9 cellular contexts compared by ENCODE assay signal in the genomic region with DNA sequence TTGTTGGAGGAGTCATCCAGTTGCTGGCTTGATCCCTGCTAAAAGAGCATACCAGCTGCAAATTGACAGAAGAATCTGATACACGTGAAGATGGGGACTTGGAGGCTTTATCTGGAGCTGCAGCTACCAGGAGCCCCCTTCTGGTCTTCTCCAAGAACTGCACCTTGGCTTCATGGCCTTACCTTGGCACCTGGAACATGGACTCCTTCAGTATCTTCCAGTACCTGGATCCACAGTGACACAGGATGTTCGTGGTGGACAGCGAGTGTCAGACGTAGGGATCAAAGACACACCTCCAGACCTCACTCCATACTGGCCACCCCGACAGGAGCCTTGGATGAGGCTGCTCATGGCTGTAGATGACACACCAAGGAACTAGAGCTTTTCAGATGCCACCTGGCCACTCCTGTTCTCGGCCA. TPM values are rescaled to one million over a fixed set of nuclear protein-coding genes. Genes with fewer than 3 reads are reported as not detected.
DNase-seq lines count a peak whose midpoint lies in the region; ATAC-seq, FAIRE-seq and TF ChIP-seq lines count a peak whose summit lies in the region.
"Had no signal": no experiment of that assay in that cellular context is flagged by ENCODE, and none has a peak within 500 bp of the region (broad histone marks: within the 10 kb centered on the region; RNA-seq: fewer than 3 reads in every experiment).

No MANE protein-coding gene starts in this region.

- H3K36me3 ChIP-seq in Loucy (ENCODE audit: insufficient read depth, low read length) (no peaks in the 10 kb centered on the region), pancreas (no peaks in the 10 kb centered on the region), uterus (no peaks in the 10 kb centered on the region)

- H3K27ac ChIP-seq in pancreas (no peak overlapping the region), uterus (no peak overlapping the region)

- no peaks in the 10 kb centered on the region for H3K9me3 ChIP-seq in Loucy (ENCODE audit: insufficient read depth, low read depth, low read length)
- H3K9me3 ChIP-seq in pancreas, result no peaks in the 10 kb centered on the region
- no peaks in the 10 kb centered on the region for H3K9me3 ChIP-seq in uterus

- H3K4me1 ChIP-seq in Loucy (ENCODE audit: insufficient read depth, low read length, poor library complexity, severe bottlenecking) (no peaks in the 10 kb centered on the region), pancreas (no peaks in the 10 kb centered on the region), uterus (no peaks in the 10 kb centered on the region)

- H3F3A ChIP-seq in Loucy (ENCODE audit: low read depth), result no peaks in the 10 kb centered on the region

- H3K4me3 ChIP-seq in Loucy (ENCODE audit: low read length, poor library complexity, severe bottlenecking) (no peak overlapping the region), foreskin fibroblast (ENCODE audit: low read depth in 1 of 2, low read length in 2 of 2) (no peak overlapping the region), pancreas (no peak overlapping the region), uterus (no peak overlapping the region)

- DNase-seq in DMS79 treated with DMSO at 0.1 percent for 48 hours (lab: John Stamatoyannopoulos, UW) (peak; percentile 54), RKO (ENCODE audit: low spot score) (peak; percentile 88), foreskin fibroblast (peak; percentile 56 to 83), pancreas (peak in 4 of 6 donors; percentile 41 to 65 (median 48)), uterus (peak; percentile 44 to 61)
- peak; percentile 62 to 71 for DNase-seq in activated T-cell treated with anti-CD3 and anti-CD28 coated beads, Interleukin-2, amount 50 U/mL, for 48 hours

- no peaks in the 10 kb centered on the region for H3K79me2 ChIP-seq in Loucy (ENCODE audit: insufficient read depth, low read length)

- no peak overlapping the region for H3K4me2 ChIP-seq in Loucy (ENCODE audit: low read depth, low read length, poor library complexity, severe bottlenecking)

- peak; percentile 94 for TF ChIP-seq CTCF in Loucy (conservative IDR thresholded peaks at IDR 0.05; ENCODE audit: low read length)
- TF ChIP-seq CTCF in foreskin fibroblast (IDR thresholded peaks at IDR 0.05; ENCODE audit: low read depth, low read length), result peak; percentile 93
- TF ChIP-seq CTCF in pancreas (IDR thresholded peaks at IDR 0.05), result peak; percentile 75 to 92 (median 81)
- TF ChIP-seq CTCF in uterus (IDR thresholded peaks at IDR 0.05), result peak; percentile 91 to 95 (median 94)

- H2AFZ ChIP-seq in Loucy (ENCODE audit: low read length), result peak overlapping the region; percentile 59; the same call in 1 of the 2 replicates

- no peak for FAIRE-seq in pancreas (lab: Jason Lieb, UNC)

- ATAC-seq in pancreas, result peak; percentile 77 to 99 (median 96)
- no peak for ATAC-seq in HG03175 (IDR thresholded peaks at IDR 0.05; ENCODE audit: unreplicated experiment)

- intact Hi-C loops in pancreas (cut with DNase I) (loop anchor here in 2 of 3 donors (5.0 kb wide), 1 partner anchor 78 kb away; no protein-coding TSS in a partner anchor), uterus (cut with DNase I; ENCODE audit: low total_unique reads) (loop anchor here (5.0 kb wide), 1 partner anchor 78 kb away; no protein-coding TSS in a partner anchor)

- H3K27me3 ChIP-seq in Loucy (ENCODE audit: insufficient read depth, low read length, poor library complexity, severe bottlenecking) (no peaks in the 10 kb centered on the region), pancreas (no peaks in the 10 kb centered on the region), uterus (no peaks in the 10 kb centered on the region)

- WGBS in pancreas, 2 donors, result 23% methylated on average over 6 of the region's 6 CpGs

- no peaks in the 10 kb centered on the region for H3K9me2 ChIP-seq in Loucy (replicated peaks; ENCODE audit: low read depth, low read length)

- TF ChIP-seq POLR2A in uterus (IDR thresholded peaks at IDR 0.05), result no peak

- no peak overlapping the region for H3K9ac ChIP-seq in Loucy (ENCODE audit: low read depth, low read length, poor library complexity, severe bottlenecking)

- H4K20me1 ChIP-seq in Loucy (ENCODE audit: insufficient read depth, low read length, poor library complexity, severe bottlenecking), result no peaks in the 10 kb centered on the region

RNA-seq across cellular contexts. Expression of a gene that starts 9.9 kb away (rescaled TPM):
- total RNA-seq in pancreas, result not detected
- polyA plus RNA-seq in pancreas, result not detected
- total RNA-seq in uterus, result not detected
- total RNA-seq: T-helper 2 cell treated with Interferon-gamma antibody and Interleukin-4, amounts not matched to agents 100 ng/mL and 5 ng/mL, for 36 hours had no signal

RNA-seq across cellular contexts. Expression of a gene that starts 15.3 kb away (rescaled TPM):
- total RNA-seq in pancreas (1 to 10 TPM; 1.8 to 5.0 (median 3.4) TPM), uterus (10 to 100 TPM; 10.5 to 77.9 (median 22.8) TPM)
- 10 to 100 TPM in 1 of 2 donors, 1 to 10 TPM in 1; 2.8 to 14.0 TPM for polyA plus RNA-seq in pancreas
